ENCODE assay signal across 8 cellular contexts in genomic region chr10:84613336-84614021, GRCh38.
DNase-seq lines count a peak whose midpoint lies in the region; ATAC-seq lines count a peak whose summit lies in the region.

No MANE protein-coding gene starts in this region.

- peak; percentile 34 to 76 (median 61) for DNase-seq in NCI-H1417 (lab: John Stamatoyannopoulos, UW)
- DNase-seq in NCI-H1417 treated with DMSO at 0.1 percent for 48 hours (lab: John Stamatoyannopoulos, UW) = no peak
- peak; percentile 64 to 80 for DNase-seq in NCI-H526 (lab: John Stamatoyannopoulos, UW)
- peak; percentile 33 for DNase-seq in epithelial cell of prostate (ENCODE audit: low read depth, low spot score)
- DNase-seq in occipital lobe (lab: John Stamatoyannopoulos, UW) = peak; percentile 19

- no peak overlapping the region for H3K27ac ChIP-seq in epithelial cell of prostate

- ATAC-seq in HG03159 (IDR thresholded peaks at IDR 0.05; ENCODE audit: unreplicated experiment) (peak; percentile 72), HG03097 (IDR thresholded peaks at IDR 0.05; ENCODE audit: low FRiP score, unreplicated experiment) (no peak), GM21717 (IDR thresholded peaks at IDR 0.05; ENCODE audit: unreplicated experiment) (no peak)
